In the genomic region with DNA sequence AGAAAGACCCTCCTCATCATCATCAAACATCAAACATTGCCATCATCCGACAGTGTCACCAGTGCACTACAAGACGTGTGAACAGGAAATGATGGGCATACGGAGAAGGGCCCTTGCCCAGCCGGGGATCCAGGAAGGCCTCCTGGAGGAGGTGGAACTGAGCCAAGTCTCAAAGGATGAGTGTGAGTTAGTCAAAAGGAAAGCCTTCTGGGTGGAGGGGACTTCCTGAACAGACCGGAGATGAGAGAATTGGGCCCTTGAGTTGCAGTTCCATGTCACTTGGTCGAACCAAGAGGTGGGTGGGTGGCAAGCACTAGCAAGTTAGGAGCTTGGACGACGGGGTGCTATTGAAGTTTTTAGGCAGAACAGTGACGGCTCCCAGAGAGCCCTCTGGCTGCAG, we compare ENCODE assay signal across 11 cellular contexts. TPM values are rescaled to one million over a fixed set of nuclear protein-coding genes. Genes with fewer than 3 reads are reported as not detected.
DNase-seq lines count a peak whose midpoint lies in the region; ATAC-seq and TF ChIP-seq lines count a peak whose summit lies in the region.
"Had no signal": no experiment of that assay in that cellular context is flagged by ENCODE, and none has a peak within 500 bp of the region (broad histone marks: within the 10 kb centered on the region; RNA-seq: fewer than 3 reads in every experiment).

No MANE protein-coding gene starts in this region.

- no peak overlapping the region for H3K9ac ChIP-seq in MM.1S (ENCODE audit: low read length)

- H3K4me3 ChIP-seq in MM.1S (ENCODE audit: low read length), result no peak overlapping the region

- no peaks in the 10 kb centered on the region for H3K27me3 Mint-ChIP-seq in brain

- peak overlapping the region in 3 of 5 experiments; percentile 2 to 39 (median 15) for H3K27ac Mint-ChIP-seq in brain
- H3K27ac Mint-ChIP-seq: CD8-positive, alpha-beta T cell had no signal

- H3K79me2 ChIP-seq in MM.1S (ENCODE audit: low read length), result peaks cover 81% of the 10 kb centered on the region

- no peaks in the 10 kb centered on the region for H3K9me3 Mint-ChIP-seq in brain
- H3K9me3 Mint-ChIP-seq: CD8-positive, alpha-beta T cell had no signal

- DNase-seq in stimulated activated CD4-positive, alpha-beta T cell treated with anti-CD3 and anti-CD28 coated beads, Interleukin-1b, Interleukin-23, amount 100 ng/mL, for 48 hours, result peak; percentile 45
- DNase-seq in stimulated activated CD4-positive, alpha-beta T cell treated with anti-CD3 and anti-CD28 coated beads, Interleukin-2, amount 100 ng/mL, for 24 hours, result no peak
- DNase-seq in MM.1S, result no peak
- DNase-seq: CD8-positive, alpha-beta T cell; NCI-H187 had no signal

- no peaks in the 10 kb centered on the region for H3K4me1 ChIP-seq in MM.1S (ENCODE audit: low read length)

- TF ChIP-seq CTCF in brain (conservative IDR thresholded peaks at IDR 0.05) (no peak), MM.1S (IDR thresholded peaks at IDR 0.05; ENCODE audit: low read length) (no peak)

- H3K36me3 Mint-ChIP-seq in brain, result peaks cover 37% of the 10 kb centered on the region

- no peaks in the 10 kb centered on the region for H3K9me3 ChIP-seq in MM.1S (replicated peaks; ENCODE audit: insufficient read depth, low read length)

- H3K27ac ChIP-seq in MM.1S (ENCODE audit: low read length), result no peak overlapping the region

- H3F3A ChIP-seq in MM.1S (ENCODE audit: insufficient read depth, low read length), result no peaks in the 10 kb centered on the region

- H3K27me3 ChIP-seq in MM.1S (replicated peaks; ENCODE audit: insufficient read depth, low read length), result no peaks in the 10 kb centered on the region

- 0 out of 2 replicates have a peak, but pooled peaks cover 3% of the 10 kb centered on the region for H3K36me3 ChIP-seq in MM.1S (replicated peaks; ENCODE audit: insufficient read depth, low read length)

- no peak overlapping the region for H2AFZ ChIP-seq in MM.1S (ENCODE audit: low read length)

- H3K4me2 ChIP-seq in MM.1S (ENCODE audit: low read depth, low read length), result no peak overlapping the region

- peaks cover 43% of the 10 kb centered on the region for H3K4me1 Mint-ChIP-seq in brain

- peak; percentile 48 for ATAC-seq in HG02973 (IDR thresholded peaks at IDR 0.05; ENCODE audit: unreplicated experiment)
- ATAC-seq in GM19351 (IDR thresholded peaks at IDR 0.05; ENCODE audit: unreplicated experiment), result no peak
- no peak for ATAC-seq in GM19023 (IDR thresholded peaks at IDR 0.05; ENCODE audit: unreplicated experiment)
- ATAC-seq in HG03139 (IDR thresholded peaks at IDR 0.05; ENCODE audit: unreplicated experiment), result no peak
- ATAC-seq: CD8-positive, alpha-beta T cell; Right ventricle myocardium inferior had no signal

- H4K20me1 ChIP-seq in MM.1S (ENCODE audit: insufficient read depth, low read length), result 0 out of 2 replicates have a peak, but pooled peaks cover 3% of the 10 kb centered on the region

- no peaks in the 10 kb centered on the region for H3K9me2 ChIP-seq in MM.1S (replicated peaks; ENCODE audit: insufficient read depth, low read length)

- H3K4me3 Mint-ChIP-seq in brain, result no peak overlapping the region
- H3K4me3 Mint-ChIP-seq: CD8-positive, alpha-beta T cell had no signal

RNA-seq across cellular contexts. Expression of gene SEMA4B, which starts 8.5 kb away (rescaled TPM):
- 24.1 TPM for polyA plus RNA-seq in brain (ENCODE audit: insufficient read depth, low read depth, low replicate concordance)

RNA-seq across cellular contexts. Expression of gene CIB1, which starts 24.1 kb away (rescaled TPM):
- polyA plus RNA-seq in brain (ENCODE audit: insufficient read depth, low read depth, low replicate concordance), result 40.0 TPM

RNA-seq across cellular contexts. Expression of gene GDPGP1, which starts 24.4 kb away (rescaled TPM):
- 0.76 TPM for polyA plus RNA-seq in brain (ENCODE audit: insufficient read depth, low read depth, low replicate concordance)

RNA-seq across cellular contexts. Expression of gene TTLL13, which starts 39.8 kb away (rescaled TPM):
- not detected for polyA plus RNA-seq in brain (ENCODE audit: insufficient read depth, low read depth, low replicate concordance)

RNA-seq across cellular contexts. Expression of gene NGRN, which starts 55.9 kb away (rescaled TPM):
- polyA plus RNA-seq in brain (ENCODE audit: insufficient read depth, low read depth, low replicate concordance), result 189 TPM
